ENCODE assay signal across 8 cellular contexts in the genomic region with DNA sequence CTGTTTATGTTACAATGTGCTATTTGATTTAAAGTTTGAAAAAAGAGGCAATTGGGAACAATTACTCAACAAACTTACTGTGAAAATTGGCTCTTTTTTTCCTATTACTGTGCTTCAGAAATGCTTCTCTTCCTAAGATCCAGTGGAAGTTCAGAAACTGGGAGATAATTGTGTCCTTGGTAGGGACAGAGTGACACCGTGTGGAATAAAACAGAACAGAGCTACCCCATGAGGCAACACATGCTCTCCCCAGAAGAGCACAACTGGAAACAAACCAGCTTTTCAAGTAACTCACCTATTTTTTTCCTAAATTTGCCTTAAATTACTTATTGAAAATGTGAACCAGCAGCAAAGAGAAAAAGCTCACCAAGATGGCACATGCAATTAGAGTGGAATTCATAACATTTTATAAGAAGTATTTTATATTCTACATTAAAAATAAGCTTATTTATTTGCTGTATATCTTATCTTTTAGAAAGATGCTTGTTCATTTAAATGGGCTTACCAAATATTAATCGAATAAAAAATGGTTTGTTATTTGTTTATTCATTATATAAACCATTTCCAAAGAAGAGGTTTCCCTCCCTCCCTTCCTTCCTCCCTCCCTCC.
DNase-seq lines count a peak whose midpoint lies in the region; ATAC-seq, FAIRE-seq and TF ChIP-seq lines count a peak whose summit lies in the region.

No MANE protein-coding gene starts in this region.

- H3K9ac ChIP-seq in liver (ENCODE audit: low read depth in 1 of 2, low read length in 2 of 2) = no peak overlapping the region

- H3K9me3 ChIP-seq in liver (ENCODE audit: control insufficient read depth in 4 of 4, low read length in 3 of 4) = no peaks in the 10 kb centered on the region

- H3K36me3 ChIP-seq in liver (ENCODE audit: control insufficient read depth in 4 of 4, insufficient read depth in 3 of 4, low read depth in 1 of 4, low read length in 3 of 4) = no peaks in the 10 kb centered on the region

- H3K4me3 Mint-ChIP-seq in stimulated activated effector memory CD8-positive, alpha-beta T cell treated with anti-CD3 and anti-CD28 coated beads, Interleukin-12 subunit alpha, Interleukin-12 subunit beta, amount 100 ng/mL, for 72 hours = no peak overlapping the region

- 3% methylated on average over 2 of the region's 2 CpGs for WGBS in liver

- TF ChIP-seq CTCF in coronary artery (IDR thresholded peaks at IDR 0.05) = peak; percentile 44
- peak; percentile 75 for TF ChIP-seq CTCF in liver (IDR thresholded peaks at IDR 0.05; ENCODE audit: low read depth, low read length, missing input control)

- no peaks in the 10 kb centered on the region for H3K4me1 Mint-ChIP-seq in stimulated activated effector memory CD8-positive, alpha-beta T cell treated with anti-CD3 and anti-CD28 coated beads, Interleukin-12 subunit alpha, Interleukin-12 subunit beta, amount 100 ng/mL, for 72 hours

- no peak for FAIRE-seq in GM19239 (lab: Jason Lieb, UNC)

- H3K27me3 ChIP-seq in liver (ENCODE audit: control insufficient read depth in 4 of 4, insufficient read depth in 4 of 4, low read length in 3 of 4) = no peaks in the 10 kb centered on the region

- no peak for ATAC-seq in GM21515 (IDR thresholded peaks at IDR 0.05; ENCODE audit: unreplicated experiment)
- ATAC-seq in stimulated activated effector memory CD8-positive, alpha-beta T cell treated with anti-CD3 and anti-CD28 coated beads, Interleukin-12 subunit alpha, Interleukin-12 subunit beta, amount 100 ng/mL, for 72 hours = no peak

- no peaks in the 10 kb centered on the region for H3K4me1 ChIP-seq in liver (ENCODE audit: control insufficient read depth in 4 of 4, insufficient read depth in 4 of 4, low read length in 3 of 4)

- H3K9me3 Mint-ChIP-seq in stimulated activated effector memory CD8-positive, alpha-beta T cell treated with anti-CD3 and anti-CD28 coated beads, Interleukin-12 subunit alpha, Interleukin-12 subunit beta, amount 100 ng/mL, for 72 hours = peaks cover 11% of the 10 kb centered on the region

- H3K4me3 ChIP-seq in coronary artery (no peak overlapping the region), liver (ENCODE audit: low read depth in 1 of 3, low read length in 3 of 3) (no peak overlapping the region)

- TF ChIP-seq RAD21 in liver (IDR thresholded peaks at IDR 0.05) = peak; percentile 88 to 93

- no peaks in the 10 kb centered on the region for H3K36me3 Mint-ChIP-seq in stimulated activated effector memory CD8-positive, alpha-beta T cell treated with anti-CD3 and anti-CD28 coated beads, Interleukin-12 subunit alpha, Interleukin-12 subunit beta, amount 100 ng/mL, for 72 hours

- H3K27ac Mint-ChIP-seq in stimulated activated effector memory CD8-positive, alpha-beta T cell treated with anti-CD3 and anti-CD28 coated beads, Interleukin-12 subunit alpha, Interleukin-12 subunit beta, amount 100 ng/mL, for 72 hours = no peak overlapping the region

- H3K27ac ChIP-seq in coronary artery = no peak overlapping the region
- H3K27ac ChIP-seq in liver (ENCODE audit: low read depth in 1 of 2, low read length in 2 of 2) = no peak overlapping the region

- DNase-seq in GDM1 (lab: John Stamatoyannopoulos, UW) (peak; percentile 7), NCI-H446 treated with DMSO at 0.1 percent for 48 hours (lab: John Stamatoyannopoulos, UW) (peak; percentile 30), coronary artery (ENCODE audit: low spot score) (no peak), UCSD-AML1 (lab: John Stamatoyannopoulos, UW; ENCODE audit: unreplicated experiment) (no peak), GM19239 (ENCODE audit: insufficient read length, low spot score) (no peak)
- no peak for DNase-seq in stimulated activated effector memory CD8-positive, alpha-beta T cell treated with anti-CD3 and anti-CD28 coated beads, Interleukin-12 subunit alpha, Interleukin-12 subunit beta, amount 100 ng/mL, for 72 hours (ENCODE audit: low spot score in 2 of 2)

TF ChIP-seq in liver, 16 proteins besides CTCF, POLR2A, EP300 and RAD21:
- TF ChIP-seq JUND (IDR thresholded peaks at IDR 0.05) = no peak

Comparison
In these comparisons a context has a peak if more than half of its experiments do, and no peak if none do; other contexts are left out.
1. DNase-seq: peak in GDM1 (single experiment) and NCI-H446 treated with DMSO at 0.1 percent for 48 hours (single experiment); none in coronary artery (single experiment), UCSD-AML1 (single experiment), stimulated activated effector memory CD8-positive, alpha-beta T cell treated with anti-CD3 and anti-CD28 coated beads, Interleukin-12 subunit alpha, Interleukin-12 subunit beta, amount 100 ng/mL, for 72 hours (0 of 2) and GM19239 (single experiment).